In genomic region chr5:154756203-154756870, GRCh38 we compare ENCODE assay signal across 1 cellular context.
TF ChIP-seq lines count a peak whose summit lies in the region.

No MANE protein-coding gene starts in this region.

TF ChIP-seq in HEK293, 187 proteins besides CTCF, POLR2A, EP300 and RAD21 (continued from another document):
- TF ChIP-seq ZEB2 (tag by site-specific recombination; IDR thresholded peaks at IDR 0.05): peak; percentile 74; the same call in 1 of the 2 replicates
- 0 out of 2 replicates have a peak, but pooled peaks have one; percentile 49 for TF ChIP-seq ZNF2 (tag by site-specific recombination; IDR thresholded peaks at IDR 0.05)
- peak; percentile 24; the same call in 1 of the 2 replicates for TF ChIP-seq SP3 (tag by site-specific recombination; IDR thresholded peaks at IDR 0.05)
- TF ChIP-seq SP2 (tag by site-specific recombination; IDR thresholded peaks at IDR 0.05): peak; percentile 43
- TF ChIP-seq ZNF629 (tag by site-specific recombination; IDR thresholded peaks at IDR 0.05): 0 out of 2 replicates have a peak, but pooled peaks have one; percentile 31
- TF ChIP-seq GLI2 (tag by site-specific recombination; IDR thresholded peaks at IDR 0.05; ENCODE audit: borderline replicate concordance, low read depth): no peak
- no peak for TF ChIP-seq HOXD13 (CRISPR knock-in tag; IDR thresholded peaks at IDR 0.05; ENCODE audit: borderline replicate concordance)
- TF ChIP-seq GLIS1 (tag by site-specific recombination; IDR thresholded peaks at IDR 0.05): peak; percentile 7; the same call in 1 of the 2 replicates
